24 cellular contexts compared by ENCODE assay signal in genomic region chr22:45477366-45478107, GRCh38. TPM values are rescaled to one million over a fixed set of nuclear protein-coding genes. Genes with fewer than 3 reads are reported as not detected.
DNase-seq lines count a peak whose midpoint lies in the region; ATAC-seq, FAIRE-seq and TF ChIP-seq lines count a peak whose summit lies in the region.
"Had no signal": no experiment of that assay in that cellular context is flagged by ENCODE, and none has a peak within 500 bp of the region (broad histone marks: within the 10 kb centered on the region; RNA-seq: fewer than 3 reads in every experiment).

No MANE protein-coding gene starts in this region.

- peak overlapping the region; percentile 36 for H2BK120ac ChIP-seq in mesenchymal stem cell (ENCODE audit: low read depth, low read length)

- H3K9ac ChIP-seq in astrocyte (ENCODE audit: low read length) (no peak overlapping the region), mesenchymal stem cell (ENCODE audit: low read length) (no peak overlapping the region)
- H3K9ac ChIP-seq: SK-N-SH had no signal

- WGBS in mesenchymal stem cell, result 94% methylated on average over 7 of the region's 7 CpGs

- H4K20me1 ChIP-seq in astrocyte (ENCODE audit: insufficient read depth, low read length), result no peaks in the 10 kb centered on the region

- H3K14ac ChIP-seq in mesenchymal stem cell (ENCODE audit: low read length in 2 of 2), result no peak overlapping the region

- TF ChIP-seq POLR2A in breast epithelium (IDR thresholded peaks at IDR 0.05), result no peak

- H3K27ac ChIP-seq in breast epithelium, result peak overlapping the region in 1 of 2 donors; percentile 36
- peak overlapping the region; percentile 20 for H3K27ac ChIP-seq in astrocyte (ENCODE audit: low read depth, low read length)
- H3K27ac ChIP-seq in mesenchymal stem cell (ENCODE audit: low read length, poor library complexity, severe bottlenecking), result peak overlapping the region; percentile 33
- peak overlapping the region; percentile 47 to 73 for H3K27ac ChIP-seq in thoracic aorta
- H3K27ac ChIP-seq: ovary had no signal

- intact Hi-C loops in MCF 10A (cut with micrococcal nuclease) (no loop called here), breast epithelium (cut with DNase I; ENCODE audit: low total_unique reads) (no loop called here)

- H3K27me3 Mint-ChIP-seq in MCF 10A (ENCODE audit: insufficient read depth, unreplicated experiment) (no peaks in the 10 kb centered on the region), astrocyte (ENCODE audit: low read depth, unreplicated experiment) (peaks cover 21% of the 10 kb centered on the region)

- no peak for FAIRE-seq in astrocyte (lab: Jason Lieb, UNC)
- FAIRE-seq: frontal cortex had no signal

- no peak overlapping the region for H3K4me3 Mint-ChIP-seq in MCF 10A (ENCODE audit: unreplicated experiment)
- H3K4me3 Mint-ChIP-seq in astrocyte (ENCODE audit: unreplicated experiment), result no peak overlapping the region
- H3K4me3 Mint-ChIP-seq: activated CD4-positive, alpha-beta memory T cell treated with anti-CD3 and anti-CD28 coated beads for 36 hours; CD4-positive, alpha-beta T cell; stimulated activated naive B cell treated with anti-CD40 and anti-IgM and Interleukin-4, amounts not matched to agents 10 μg/mL and 1 μg/mL and 100 μg/mL, for 72 hours; T-helper 17 cell had no signal

- H3K79me1 ChIP-seq in mesenchymal stem cell (replicated peaks; ENCODE audit: low read length, poor library complexity, severe bottlenecking), result no peaks in the 10 kb centered on the region

- no peaks in the 10 kb centered on the region for H3K36me3 ChIP-seq in breast epithelium
- no peaks in the 10 kb centered on the region for H3K36me3 ChIP-seq in astrocyte (ENCODE audit: insufficient read depth, low read length)
- H3K36me3 ChIP-seq in mesenchymal stem cell (ENCODE audit: control insufficient read depth in 1 of 2, insufficient read depth in 2 of 2, low read depth in 1 of 2, low read length in 2 of 2), result no peaks in the 10 kb centered on the region
- no peaks in the 10 kb centered on the region for H3K36me3 ChIP-seq in thoracic aorta
- H3K36me3 ChIP-seq: ovary had no signal

- H2AK5ac ChIP-seq in mesenchymal stem cell (ENCODE audit: low read length, severe bottlenecking), result peak overlapping the region; percentile 72

- H3K4me1 ChIP-seq in breast epithelium (no peaks in the 10 kb centered on the region), astrocyte (ENCODE audit: insufficient read depth, low read length) (peaks cover 4% of the 10 kb centered on the region), mesenchymal stem cell (ENCODE audit: control insufficient read depth, insufficient read depth, low read depth, low read length) (peaks cover 4% of the 10 kb centered on the region), thoracic aorta (ENCODE audit: control insufficient read depth in 1 of 2, low read depth in 2 of 2) (peaks cover 12 to 53% of the 10 kb centered on the region in 2 donors)

- peak overlapping the region; percentile 90 to 95 for H2BK12ac ChIP-seq in mesenchymal stem cell (ENCODE audit: low read length in 2 of 2)

- H3K18ac ChIP-seq in mesenchymal stem cell (ENCODE audit: low read depth in 1 of 2, low read length in 2 of 2), result peak overlapping the region; percentile 70 to 77

- POLR2A ChIA-PET in MCF 10A (lab: Yijun Ruan, JAX), result interaction anchor here (0.8 to 2.3 kb wide), 5 partner anchors 8 to 72 kb away, joined by 3 to 10 read pairs (median 3); partner anchors contain the start of gene FBLN1

- H3K9me3 ChIP-seq in breast epithelium (no peaks in the 10 kb centered on the region), astrocyte (ENCODE audit: insufficient read depth, low read depth, low read length) (no peaks in the 10 kb centered on the region), mesenchymal stem cell (ENCODE audit: control insufficient read depth, low read length) (no peaks in the 10 kb centered on the region), thoracic aorta (no peaks in the 10 kb centered on the region)
- H3K9me3 ChIP-seq: ovary, SK-N-SH had no signal

- H3K36me3 Mint-ChIP-seq in MCF 10A (ENCODE audit: insufficient read depth, unreplicated experiment) (no peaks in the 10 kb centered on the region), astrocyte (ENCODE audit: low read depth, unreplicated experiment) (no peaks in the 10 kb centered on the region)
- H3K36me3 Mint-ChIP-seq: activated CD4-positive, alpha-beta memory T cell treated with anti-CD3 and anti-CD28 coated beads for 36 hours; activated naive CD4-positive, alpha-beta T cell treated with anti-CD3 and anti-CD28 coated beads, Interleukin-2, amount 50 U/mL, for 72 hours; stimulated activated naive B cell treated with anti-CD40 and anti-IgM and Interleukin-4, amounts not matched to agents 10 μg/mL and 1 μg/mL and 100 μg/mL, for 72 hours had no signal

- ATAC-seq in thoracic aorta (ENCODE audit: insufficient number of reproducible peaks, low FRiP score, low read depth), result no peak
- ATAC-seq: activated CD4-positive, CD25-positive, alpha-beta regulatory T cell treated with anti-CD3 and anti-CD28 coated beads, Interleukin-2, amount 50 U/mL, for 24 hours; activated naive CD4-positive, alpha-beta T cell treated with anti-CD3 and anti-CD28 coated beads, Interleukin-2, amount 50 U/mL, for 72 hours; left lobe of liver; stimulated activated naive B cell treated with anti-CD40 and anti-IgM and Interleukin-4, amounts not matched to agents 10 μg/mL and 1 μg/mL and 100 μg/mL, for 72 hours; T-helper 17 cell had no signal

- BruUV-seq in MCF 10A (replicated peaks; lab: Mats Ljungman, UMichigan), result no TSS peak

- H4K8ac ChIP-seq in mesenchymal stem cell (ENCODE audit: low read length), result peak overlapping the region; percentile 72

- H3K23ac ChIP-seq in mesenchymal stem cell (ENCODE audit: low read length in 2 of 2), result no peak overlapping the region

- peak overlapping the region; percentile 63 for H3K27ac Mint-ChIP-seq in MCF 10A (ENCODE audit: low read depth, unreplicated experiment)
- peak overlapping the region; percentile 22 for H3K27ac Mint-ChIP-seq in astrocyte (ENCODE audit: unreplicated experiment)
- H3K27ac Mint-ChIP-seq: activated CD4-positive, alpha-beta memory T cell treated with anti-CD3 and anti-CD28 coated beads for 36 hours; activated naive CD4-positive, alpha-beta T cell treated with anti-CD3 and anti-CD28 coated beads, Interleukin-2, amount 50 U/mL, for 72 hours; CD4-positive, alpha-beta T cell; stimulated activated naive B cell treated with anti-CD40 and anti-IgM and Interleukin-4, amounts not matched to agents 10 μg/mL and 1 μg/mL and 100 μg/mL, for 72 hours; T-helper 17 cell had no signal

- no peaks in the 10 kb centered on the region for H3K27me3 ChIP-seq in breast epithelium
- H3K27me3 ChIP-seq in astrocyte (ENCODE audit: insufficient read depth, low read length), result no peaks in the 10 kb centered on the region
- H3K27me3 ChIP-seq in mesenchymal stem cell (ENCODE audit: control insufficient read depth in 1 of 2, insufficient read depth in 1 of 2, low read length in 2 of 2), result no peaks in the 10 kb centered on the region
- no peaks in the 10 kb centered on the region for H3K27me3 ChIP-seq in thoracic aorta (replicated peaks; ENCODE audit: insufficient read depth)
- H3K27me3 ChIP-seq: ovary had no signal

- CTCF ChIA-PET in MCF 10A (lab: Yijun Ruan, JAX), result interaction anchor here (0.7 to 1.1 kb wide), 3 partner anchors 9 to 49 kb away, joined by 3 read pairs; no protein-coding TSS in a partner anchor

- no peak overlapping the region for H2BK5ac ChIP-seq in mesenchymal stem cell (ENCODE audit: low read depth, low read length, poor library complexity, severe bottlenecking)

- peak overlapping the region; percentile 92 for H4K91ac ChIP-seq in mesenchymal stem cell (ENCODE audit: low read length)

- DNase-seq in MCF 10A (ENCODE audit: unreplicated experiment) (no peak), breast epithelium (ENCODE audit: low spot score in 2 of 2) (no peak), astrocyte (ENCODE audit: low read depth) (no peak), mesenchymal stem cell (no peak), thoracic aorta (ENCODE audit: low spot score) (no peak), COLO668 (lab: John Stamatoyannopoulos, UW; ENCODE audit: unreplicated experiment) (no peak), COR-L47 (lab: John Stamatoyannopoulos, UW) (no peak), GF-D8 (lab: John Stamatoyannopoulos, UW) (no peak)
- DNase-seq: 8988T; activated CD4-positive, alpha-beta memory T cell treated with anti-CD3 and anti-CD28 coated beads for 36 hours; activated CD8-positive, alpha-beta memory T cell treated with anti-CD3 and anti-CD28 coated beads, Interleukin-2, amount 50 U/mL, for 4 hours; CD4-positive, alpha-beta T cell; central memory CD4-positive, alpha-beta T cell; GOT3; NCI-H1417; NCI-H345; SK-N-SH; stimulated activated naive B cell treated with anti-CD40 and anti-IgM and Interleukin-4, amounts not matched to agents 10 μg/mL and 1 μg/mL and 100 μg/mL, for 72 hours; T-helper 17 cell had no signal

- H3K4ac ChIP-seq in mesenchymal stem cell (ENCODE audit: low read depth in 1 of 2, low read length in 2 of 2), result peak overlapping the region in 1 of 2 experiments; percentile 64

- H3K4me2 ChIP-seq in astrocyte (ENCODE audit: low read length) (peak overlapping the region; percentile 7), mesenchymal stem cell (ENCODE audit: low read length, poor library complexity, severe bottlenecking) (no peak overlapping the region)
- H3K4me2 ChIP-seq: SK-N-SH had no signal

- H3K4me3 ChIP-seq in breast epithelium (no peak overlapping the region), astrocyte (ENCODE audit: insufficient read depth, low read depth, low read length) (no peak overlapping the region), mesenchymal stem cell (ENCODE audit: insufficient read depth in 1 of 2, low read depth in 1 of 2, low read length in 2 of 2) (no peak overlapping the region), thoracic aorta (no peak overlapping the region)
- H3K4me3 ChIP-seq: ovary had no signal

- TF ChIP-seq CTCF in MCF 10A (IDR thresholded peaks at IDR 0.05; ENCODE audit: unreplicated experiment), result no peak
- no peak for TF ChIP-seq CTCF in breast epithelium (IDR thresholded peaks at IDR 0.05)
- TF ChIP-seq CTCF in astrocyte (IDR thresholded peaks at IDR 0.05; ENCODE audit: insufficient read depth, low read depth, low read length), result no peak
- TF ChIP-seq CTCF in thoracic aorta (IDR thresholded peaks at IDR 0.05), result no peak

- H3K9me3 Mint-ChIP-seq in MCF 10A (ENCODE audit: unreplicated experiment) (no peaks in the 10 kb centered on the region), astrocyte (ENCODE audit: unreplicated experiment) (no peaks in the 10 kb centered on the region)
- H3K9me3 Mint-ChIP-seq: activated naive CD4-positive, alpha-beta T cell treated with anti-CD3 and anti-CD28 coated beads, Interleukin-2, amount 50 U/mL, for 72 hours; CD4-positive, alpha-beta T cell had no signal

- H2AFZ ChIP-seq in astrocyte (ENCODE audit: low read depth, low read length) (no peak overlapping the region), mesenchymal stem cell (ENCODE audit: low read depth, low read length) (no peak overlapping the region)

- no peaks in the 10 kb centered on the region for H3K79me2 ChIP-seq in astrocyte (ENCODE audit: insufficient read depth, low read length)

- peak overlapping the region; percentile 29 for H2BK15ac ChIP-seq in mesenchymal stem cell (ENCODE audit: low read depth, poor library complexity, severe bottlenecking)

- H3K4me1 Mint-ChIP-seq in MCF 10A (ENCODE audit: insufficient read depth, unreplicated experiment) (peaks cover 25% of the 10 kb centered on the region), astrocyte (ENCODE audit: low read depth, unreplicated experiment) (no peaks in the 10 kb centered on the region)
- H3K4me1 Mint-ChIP-seq: stimulated activated naive B cell treated with anti-CD40 and anti-IgM and Interleukin-4, amounts not matched to agents 10 μg/mL and 1 μg/mL and 100 μg/mL, for 72 hours; T-helper 17 cell had no signal

RNA-seq across cellular contexts. Expression of gene FBLN1, which starts 25.1 kb away (rescaled TPM):
- total RNA-seq in MCF 10A (2022), result 69.0 and 110 TPM in 2 replicates
- total RNA-seq in breast epithelium, result 100 to 1,000 TPM; 115 to 293 (median 267) TPM
- total RNA-seq in astrocyte, result 69.2 and 72.5 TPM in 2 replicates
- 190 TPM for polyA plus RNA-seq in mesenchymal stem cell (2013, experiment 1 of 2)
- 191 TPM for polyA plus RNA-seq in mesenchymal stem cell (2013, experiment 2 of 2)
- total RNA-seq in thoracic aorta, result 100 to 1,000 TPM; 587 to 972 TPM
- total RNA-seq: activated CD4-positive, alpha-beta memory T cell treated with anti-CD3 and anti-CD28 coated beads for 36 hours; CD4-positive, alpha-beta T cell had no signal
